19 cellular contexts compared by ENCODE assay signal in the genomic region with DNA sequence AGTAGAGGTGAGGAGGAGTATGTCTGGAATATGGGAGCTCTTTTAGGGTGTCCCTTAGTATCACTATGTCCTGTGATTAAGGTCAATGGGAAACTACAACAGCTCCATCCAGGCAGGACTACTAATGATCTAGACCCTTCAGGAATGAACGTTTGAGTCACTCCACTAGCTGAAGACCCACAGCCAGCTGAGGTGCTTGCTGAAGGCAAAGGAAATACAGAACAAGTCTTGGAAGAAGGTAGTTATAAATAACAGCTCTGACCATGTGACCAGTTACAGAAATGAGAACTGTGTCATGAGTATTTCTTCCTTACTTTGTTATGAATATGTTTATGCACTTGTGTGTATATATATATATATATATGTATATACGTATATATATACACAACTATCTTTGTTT. TPM values are rescaled to one million over a fixed set of nuclear protein-coding genes. Genes with fewer than 3 reads are reported as not detected.
"Had no signal": no experiment of that assay in that cellular context is flagged by ENCODE, and none has a peak within 500 bp of the region (broad histone marks: within the 10 kb centered on the region; RNA-seq: fewer than 3 reads in every experiment).

No MANE protein-coding gene starts in this region.

- H3K27me3 ChIP-seq: breast epithelium, right lobe of liver, stomach had no signal

- DNase-seq: activated CD4-positive, alpha-beta T cell treated with anti-CD3 and anti-CD28 coated beads for 48 hours; activated CD8-positive, alpha-beta memory T cell treated with anti-CD3 and anti-CD28 coated beads, Interleukin-2, amount 50 U/mL, for 48 hours; activated gamma-delta T cell; activated T-cell treated with anti-CD3 and anti-CD28 coated beads, Interleukin-2, amount 50 U/mL, for 72 hours; amygdala; dorsolateral prefrontal cortex; glutamatergic neuron; hypothalamus; mesendoderm; occipital lobe; psoas muscle; right lobe of liver; spleen; stimulated activated CD4-positive, alpha-beta T cell treated with anti-CD3 and anti-CD28 coated beads, Interleukin-1b, Interleukin-23, amount 100 ng/mL, for 48 hours; stomach; T-helper 17 cell had no signal

- H3K36me3 ChIP-seq: breast epithelium, right lobe of liver, spleen, stomach had no signal

- H3K4me3 ChIP-seq: breast epithelium, dorsolateral prefrontal cortex, psoas muscle, right lobe of liver, spleen, stomach had no signal

RNA-seq across cellular contexts. Expression of a gene that starts 40.5 kb away (rescaled TPM):
- total RNA-seq: chondrocyte, esophagus mucosa had no signal
